22 cellular contexts compared by ENCODE assay signal in genomic region chr12:124299628-124300388, GRCh38. TPM values are rescaled to one million over a fixed set of nuclear protein-coding genes. Genes with fewer than 3 reads are reported as not detected.
"Had no signal": no experiment of that assay in that cellular context is flagged by ENCODE, and none has a peak within 500 bp of the region (broad histone marks: within the 10 kb centered on the region; RNA-seq: fewer than 3 reads in every experiment).

No MANE protein-coding gene starts in this region.

- H3K27me3 ChIP-seq: colonic mucosa, testis had no signal

- H3K4me3 Mint-ChIP-seq: naive thymus-derived CD4-positive, alpha-beta T cell; neural crest cell; stimulated activated naive B cell treated with anti-CD40 and anti-IgM and Interleukin-4, amounts not matched to agents 10 μg/mL and 1 μg/mL and 100 μg/mL, for 72 hours; stimulated activated naive CD8-positive, alpha-beta T cell treated with anti-CD3 and anti-CD28 coated beads, Interleukin-15, amount 100 ng/mL, for 72 hours had no signal

- ATAC-seq: heart left ventricle; naive thymus-derived CD4-positive, alpha-beta T cell; pancreas; right lobe of liver; stimulated activated naive B cell treated with anti-CD40 and anti-IgM and Interleukin-4, amounts not matched to agents 10 μg/mL and 1 μg/mL and 100 μg/mL, for 72 hours; stimulated activated naive CD8-positive, alpha-beta T cell treated with anti-CD3 and anti-CD28 coated beads, Interleukin-15, amount 100 ng/mL, for 72 hours had no signal

- H3K4me1 Mint-ChIP-seq: neural crest cell had no signal

- H3K4me1 ChIP-seq: colonic mucosa, testis had no signal

- H3K27ac ChIP-seq: colonic mucosa, heart left ventricle, pancreas, psoas muscle, right lobe of liver, testis, tibial nerve had no signal

- H3K9me3 Mint-ChIP-seq: naive thymus-derived CD4-positive, alpha-beta T cell; neural crest cell; stimulated activated naive B cell treated with anti-CD40 and anti-IgM and Interleukin-4, amounts not matched to agents 10 μg/mL and 1 μg/mL and 100 μg/mL, for 72 hours; stimulated activated naive CD8-positive, alpha-beta T cell treated with anti-CD3 and anti-CD28 coated beads, Interleukin-15, amount 100 ng/mL, for 72 hours had no signal

- H3K9me3 ChIP-seq: colonic mucosa, heart left ventricle, pancreas, psoas muscle, right lobe of liver, testis, tibial nerve had no signal

- H3K36me3 Mint-ChIP-seq: naive thymus-derived CD4-positive, alpha-beta T cell; stimulated activated naive B cell treated with anti-CD40 and anti-IgM and Interleukin-4, amounts not matched to agents 10 μg/mL and 1 μg/mL and 100 μg/mL, for 72 hours had no signal

- DNase-seq: cerebellar nuclear complex; colonic mucosa; dermis blood vessel endothelial cell; erythroblast; foreskin melanocyte; hippocampal formation; kidney glomerular epithelial cell; mammary epithelial cell; naive thymus-derived CD4-positive, alpha-beta T cell; pancreas; retina; stimulated activated CD4-positive, alpha-beta T cell treated with anti-CD3 and anti-CD28 coated beads, Interleukin-2, amount 100 ng/mL, for 24 hours; stimulated activated CD4-positive, alpha-beta T cell treated with anti-CD3 and anti-CD28 coated beads, Interleukin-4, amount 100 ng/mL, for 4 hours; stimulated activated naive B cell treated with anti-CD40 and anti-IgM and Interleukin-4, amounts not matched to agents 10 μg/mL and 1 μg/mL and 100 μg/mL, for 72 hours; stimulated activated naive CD8-positive, alpha-beta T cell treated with anti-CD3 and anti-CD28 coated beads, Interleukin-15, amount 100 ng/mL, for 72 hours; testis had no signal

- H3K27ac Mint-ChIP-seq: stimulated activated naive B cell treated with anti-CD40 and anti-IgM and Interleukin-4, amounts not matched to agents 10 μg/mL and 1 μg/mL and 100 μg/mL, for 72 hours; stimulated activated naive CD8-positive, alpha-beta T cell treated with anti-CD3 and anti-CD28 coated beads, Interleukin-15, amount 100 ng/mL, for 72 hours had no signal

- H3K36me3 ChIP-seq: colonic mucosa, heart left ventricle, pancreas, right lobe of liver, tibial nerve had no signal

- H3K4me3 ChIP-seq: colonic mucosa, heart left ventricle, pancreas, psoas muscle, right lobe of liver, testis, tibial nerve had no signal

RNA-seq across cellular contexts. Expression of gene RFLNA, which starts 4.9 kb away (rescaled TPM):
- total RNA-seq: mesenteric fat pad; naive thymus-derived CD4-positive, alpha-beta T cell had no signal
